In genomic region chr13:20430296-20430695, GRCh38 we compare ENCODE assay signal across 29 cellular contexts.
"Had no signal": no experiment of that assay in that cellular context is flagged by ENCODE, and none has a peak within 500 bp of the region (broad histone marks: within the 10 kb centered on the region; RNA-seq: fewer than 3 reads in every experiment).

No MANE protein-coding gene starts in this region.

- H3K27ac ChIP-seq: adrenal gland, ascending aorta, brain microvascular endothelial cell, heart right ventricle, pancreas, prostate gland, uterus had no signal

- H3K36me3 ChIP-seq: adrenal gland, brain microvascular endothelial cell, pancreas, prostate gland, uterus had no signal

- DNase-seq: activated CD4-positive, alpha-beta T cell treated with anti-CD3 and anti-CD28 coated beads for 36 hours; activated CD4-positive, CD25-positive, alpha-beta regulatory T cell; activated CD8-positive, alpha-beta memory T cell treated with anti-CD3 and anti-CD28 coated beads, Interleukin-2, amount 10 ng/mL, durations not matched to agents 7 days and 5 days; activated CD8-positive, alpha-beta T cell treated with anti-CD3 and anti-CD28 coated beads, Interleukin-2, amount 10 ng/mL, durations not matched to agents 7 days and 5 days; activated naive CD4-positive, alpha-beta T cell treated with Interleukin-2 at 50 U/mL for 16 hours; activated naive CD8-positive, alpha-beta T cell treated with anti-CD3 and anti-CD28 coated beads for 36 hours; activated T-cell treated with anti-CD3 and anti-CD28 coated beads, Interleukin-2, amount 50 U/mL, for 72 hours; adrenal gland; brain microvascular endothelial cell; caudate nucleus; cortex of kidney; effector memory CD8-positive, alpha-beta T cell; foreskin melanocyte; heart right ventricle; kidney glomerular epithelial cell; left ventricle myocardium superior; naive B cell; nucleus accumbens; pancreas; retina; small intestine; stimulated activated CD4-positive, alpha-beta T cell treated with anti-CD3 and anti-CD28 coated beads, Interleukin-4, amount 100 ng/mL, for 24 hours; stimulated activated naive CD8-positive, alpha-beta T cell treated with anti-CD3 and anti-CD28 coated beads, Interleukin-15, amount 100 ng/mL, for 72 hours; substantia nigra; uterus had no signal

- H3K4me1 ChIP-seq: adrenal gland, ascending aorta, pancreas, prostate gland, uterus had no signal

- H3K4me3 ChIP-seq: adrenal gland, ascending aorta, heart right ventricle, pancreas, prostate gland, uterus had no signal

- H3K9me3 ChIP-seq: adrenal gland, ascending aorta, heart right ventricle, pancreas, prostate gland, uterus had no signal

- H3K27me3 ChIP-seq: adrenal gland, ascending aorta, brain microvascular endothelial cell, heart right ventricle, pancreas, uterus had no signal

- ATAC-seq: activated CD4-positive, alpha-beta T cell treated with anti-CD3 and anti-CD28 coated beads for 36 hours; activated CD8-positive, alpha-beta memory T cell treated with anti-CD3 and anti-CD28 coated beads, Interleukin-2, amount 10 ng/mL, durations not matched to agents 7 days and 5 days; activated CD8-positive, alpha-beta T cell treated with anti-CD3 and anti-CD28 coated beads, Interleukin-2, amount 10 ng/mL, durations not matched to agents 7 days and 5 days; activated T-cell treated with anti-CD3 and anti-CD28 coated beads, Interleukin-2, amount 50 U/mL, for 72 hours; effector memory CD8-positive, alpha-beta T cell; heart right ventricle; left ventricle myocardium superior; sciatic nerve; stimulated activated effector memory CD8-positive, alpha-beta T cell treated with anti-CD3 and anti-CD28 coated beads, Interleukin-12 subunit alpha, Interleukin-12 subunit beta, amount 100 ng/mL, for 72 hours; stimulated activated naive CD8-positive, alpha-beta T cell treated with anti-CD3 and anti-CD28 coated beads, Interleukin-15, amount 100 ng/mL, for 72 hours had no signal
